Comparison of ENCODE assay signal across 2 cellular contexts in the genomic region with DNA sequence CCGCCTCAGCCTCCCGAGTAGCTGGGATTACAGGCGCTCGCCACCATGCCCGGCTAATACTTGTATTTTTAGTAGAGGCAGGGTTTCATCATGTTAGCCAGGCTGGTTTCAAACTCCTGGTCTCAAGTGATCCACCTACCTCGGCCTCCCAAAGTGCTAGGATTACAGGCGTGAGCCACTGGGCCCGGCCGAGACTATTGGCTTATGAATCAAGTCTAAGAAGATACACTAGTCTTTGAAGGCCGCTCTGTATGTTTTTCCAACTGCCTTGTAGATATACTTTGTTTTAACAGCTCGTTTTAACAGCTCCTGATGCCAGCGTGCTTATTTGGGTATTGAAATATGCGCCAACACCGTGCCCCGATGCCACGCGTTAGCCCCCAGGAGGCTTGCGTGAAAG.
TF ChIP-seq lines count a peak whose summit lies in the region.

No MANE protein-coding gene starts in this region.

TF ChIP-seq in A549, 52 proteins besides CTCF, POLR2A, EP300 and RAD21 (continued from another document):
- TF ChIP-seq ZSCAN20 (CRISPR knock-in tag; IDR thresholded peaks at IDR 0.05) (no peak), FOSB (CRISPR knock-in tag; IDR thresholded peaks at IDR 0.05) (no peak), TFCP2L1 (CRISPR knock-in tag; IDR thresholded peaks at IDR 0.05) (no peak), EHMT2 (IDR thresholded peaks at IDR 0.05; ENCODE audit: low read depth) (no peak), FOXS1 (CRISPR knock-in tag; IDR thresholded peaks at IDR 0.05) (no peak), CHD2 (IDR thresholded peaks at IDR 0.05; ENCODE audit: low read length, partially characterized antibody) (no peak), SMC3 (IDR thresholded peaks at IDR 0.05) (no peak), MAZ (IDR thresholded peaks at IDR 0.05; ENCODE audit: borderline replicate concordance, low read depth, low read length) (no peak), NPAS2 (CRISPR knock-in tag; IDR thresholded peaks at IDR 0.05; ENCODE audit: borderline replicate concordance) (no peak), ZC3H11A (IDR thresholded peaks at IDR 0.05) (no peak), HOXB13 (CRISPR knock-in tag; IDR thresholded peaks at IDR 0.05; ENCODE audit: low read depth) (no peak)
- TF ChIP-seq, protein P1, sequence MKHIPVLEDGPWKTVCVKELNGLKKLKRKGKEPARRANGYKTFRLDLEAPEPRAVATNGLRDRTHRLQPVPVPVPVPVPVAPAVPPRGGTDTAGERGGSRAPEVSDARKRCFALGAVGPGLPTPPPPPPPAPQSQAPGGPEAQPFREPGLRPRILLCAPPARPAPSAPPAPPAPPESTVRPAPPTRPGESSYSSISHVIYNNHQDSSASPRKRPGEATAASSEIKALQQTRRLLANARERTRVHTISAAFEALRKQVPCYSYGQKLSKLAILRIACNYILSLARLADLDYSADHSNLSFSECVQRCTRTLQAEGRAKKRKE (CRISPR knock-in tag; IDR thresholded peaks at IDR 0.05; ENCODE audit: low read depth), result no peak
- TF ChIP-seq, protein P2, sequence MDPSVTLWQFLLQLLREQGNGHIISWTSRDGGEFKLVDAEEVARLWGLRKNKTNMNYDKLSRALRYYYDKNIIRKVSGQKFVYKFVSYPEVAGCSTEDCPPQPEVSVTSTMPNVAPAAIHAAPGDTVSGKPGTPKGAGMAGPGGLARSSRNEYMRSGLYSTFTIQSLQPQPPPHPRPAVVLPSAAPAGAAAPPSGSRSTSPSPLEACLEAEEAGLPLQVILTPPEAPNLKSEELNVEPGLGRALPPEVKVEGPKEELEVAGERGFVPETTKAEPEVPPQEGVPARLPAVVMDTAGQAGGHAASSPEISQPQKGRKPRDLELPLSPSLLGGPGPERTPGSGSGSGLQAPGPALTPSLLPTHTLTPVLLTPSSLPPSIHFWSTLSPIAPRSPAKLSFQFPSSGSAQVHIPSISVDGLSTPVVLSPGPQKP (IDR thresholded peaks at IDR 0.05; ENCODE audit: low read depth, low read length), result no peak

TF ChIP-seq in GM23338, 12 proteins besides CTCF, POLR2A, EP300 and RAD21 (continued from another document):
- TF ChIP-seq, protein P3, sequence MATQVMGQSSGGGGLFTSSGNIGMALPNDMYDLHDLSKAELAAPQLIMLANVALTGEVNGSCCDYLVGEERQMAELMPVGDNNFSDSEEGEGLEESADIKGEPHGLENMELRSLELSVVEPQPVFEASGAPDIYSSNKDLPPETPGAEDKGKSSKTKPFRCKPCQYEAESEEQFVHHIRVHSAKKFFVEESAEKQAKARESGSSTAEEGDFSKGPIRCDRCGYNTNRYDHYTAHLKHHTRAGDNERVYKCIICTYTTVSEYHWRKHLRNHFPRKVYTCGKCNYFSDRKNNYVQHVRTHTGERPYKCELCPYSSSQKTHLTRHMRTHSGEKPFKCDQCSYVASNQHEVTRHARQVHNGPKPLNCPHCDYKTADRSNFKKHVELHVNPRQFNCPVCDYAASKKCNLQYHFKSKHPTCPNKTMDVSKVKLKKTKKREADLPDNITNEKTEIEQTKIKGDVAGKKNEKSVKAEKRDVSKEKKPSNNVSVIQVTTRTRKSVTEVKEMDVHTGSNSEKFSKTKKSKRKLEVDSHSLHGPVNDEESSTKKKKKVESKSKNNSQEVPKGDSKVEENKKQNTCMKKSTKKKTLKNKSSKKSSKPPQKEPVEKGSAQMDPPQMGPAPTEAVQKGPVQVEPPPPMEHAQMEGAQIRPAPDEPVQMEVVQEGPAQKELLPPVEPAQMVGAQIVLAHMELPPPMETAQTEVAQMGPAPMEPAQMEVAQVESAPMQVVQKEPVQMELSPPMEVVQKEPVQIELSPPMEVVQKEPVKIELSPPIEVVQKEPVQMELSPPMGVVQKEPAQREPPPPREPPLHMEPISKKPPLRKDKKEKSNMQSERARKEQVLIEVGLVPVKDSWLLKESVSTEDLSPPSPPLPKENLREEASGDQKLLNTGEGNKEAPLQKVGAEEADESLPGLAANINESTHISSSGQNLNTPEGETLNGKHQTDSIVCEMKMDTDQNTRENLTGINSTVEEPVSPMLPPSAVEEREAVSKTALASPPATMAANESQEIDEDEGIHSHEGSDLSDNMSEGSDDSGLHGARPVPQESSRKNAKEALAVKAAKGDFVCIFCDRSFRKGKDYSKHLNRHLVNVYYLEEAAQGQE (IDR thresholded peaks at IDR 0.05; ENCODE audit: unreplicated experiment), result no peak
- no peak for TF ChIP-seq NANOG (IDR thresholded peaks at IDR 0.05; ENCODE audit: borderline replicate concordance)
- no peak for TF ChIP-seq JUNB (IDR thresholded peaks at IDR 0.05; ENCODE audit: unreplicated experiment)
- TF ChIP-seq, protein P4, sequence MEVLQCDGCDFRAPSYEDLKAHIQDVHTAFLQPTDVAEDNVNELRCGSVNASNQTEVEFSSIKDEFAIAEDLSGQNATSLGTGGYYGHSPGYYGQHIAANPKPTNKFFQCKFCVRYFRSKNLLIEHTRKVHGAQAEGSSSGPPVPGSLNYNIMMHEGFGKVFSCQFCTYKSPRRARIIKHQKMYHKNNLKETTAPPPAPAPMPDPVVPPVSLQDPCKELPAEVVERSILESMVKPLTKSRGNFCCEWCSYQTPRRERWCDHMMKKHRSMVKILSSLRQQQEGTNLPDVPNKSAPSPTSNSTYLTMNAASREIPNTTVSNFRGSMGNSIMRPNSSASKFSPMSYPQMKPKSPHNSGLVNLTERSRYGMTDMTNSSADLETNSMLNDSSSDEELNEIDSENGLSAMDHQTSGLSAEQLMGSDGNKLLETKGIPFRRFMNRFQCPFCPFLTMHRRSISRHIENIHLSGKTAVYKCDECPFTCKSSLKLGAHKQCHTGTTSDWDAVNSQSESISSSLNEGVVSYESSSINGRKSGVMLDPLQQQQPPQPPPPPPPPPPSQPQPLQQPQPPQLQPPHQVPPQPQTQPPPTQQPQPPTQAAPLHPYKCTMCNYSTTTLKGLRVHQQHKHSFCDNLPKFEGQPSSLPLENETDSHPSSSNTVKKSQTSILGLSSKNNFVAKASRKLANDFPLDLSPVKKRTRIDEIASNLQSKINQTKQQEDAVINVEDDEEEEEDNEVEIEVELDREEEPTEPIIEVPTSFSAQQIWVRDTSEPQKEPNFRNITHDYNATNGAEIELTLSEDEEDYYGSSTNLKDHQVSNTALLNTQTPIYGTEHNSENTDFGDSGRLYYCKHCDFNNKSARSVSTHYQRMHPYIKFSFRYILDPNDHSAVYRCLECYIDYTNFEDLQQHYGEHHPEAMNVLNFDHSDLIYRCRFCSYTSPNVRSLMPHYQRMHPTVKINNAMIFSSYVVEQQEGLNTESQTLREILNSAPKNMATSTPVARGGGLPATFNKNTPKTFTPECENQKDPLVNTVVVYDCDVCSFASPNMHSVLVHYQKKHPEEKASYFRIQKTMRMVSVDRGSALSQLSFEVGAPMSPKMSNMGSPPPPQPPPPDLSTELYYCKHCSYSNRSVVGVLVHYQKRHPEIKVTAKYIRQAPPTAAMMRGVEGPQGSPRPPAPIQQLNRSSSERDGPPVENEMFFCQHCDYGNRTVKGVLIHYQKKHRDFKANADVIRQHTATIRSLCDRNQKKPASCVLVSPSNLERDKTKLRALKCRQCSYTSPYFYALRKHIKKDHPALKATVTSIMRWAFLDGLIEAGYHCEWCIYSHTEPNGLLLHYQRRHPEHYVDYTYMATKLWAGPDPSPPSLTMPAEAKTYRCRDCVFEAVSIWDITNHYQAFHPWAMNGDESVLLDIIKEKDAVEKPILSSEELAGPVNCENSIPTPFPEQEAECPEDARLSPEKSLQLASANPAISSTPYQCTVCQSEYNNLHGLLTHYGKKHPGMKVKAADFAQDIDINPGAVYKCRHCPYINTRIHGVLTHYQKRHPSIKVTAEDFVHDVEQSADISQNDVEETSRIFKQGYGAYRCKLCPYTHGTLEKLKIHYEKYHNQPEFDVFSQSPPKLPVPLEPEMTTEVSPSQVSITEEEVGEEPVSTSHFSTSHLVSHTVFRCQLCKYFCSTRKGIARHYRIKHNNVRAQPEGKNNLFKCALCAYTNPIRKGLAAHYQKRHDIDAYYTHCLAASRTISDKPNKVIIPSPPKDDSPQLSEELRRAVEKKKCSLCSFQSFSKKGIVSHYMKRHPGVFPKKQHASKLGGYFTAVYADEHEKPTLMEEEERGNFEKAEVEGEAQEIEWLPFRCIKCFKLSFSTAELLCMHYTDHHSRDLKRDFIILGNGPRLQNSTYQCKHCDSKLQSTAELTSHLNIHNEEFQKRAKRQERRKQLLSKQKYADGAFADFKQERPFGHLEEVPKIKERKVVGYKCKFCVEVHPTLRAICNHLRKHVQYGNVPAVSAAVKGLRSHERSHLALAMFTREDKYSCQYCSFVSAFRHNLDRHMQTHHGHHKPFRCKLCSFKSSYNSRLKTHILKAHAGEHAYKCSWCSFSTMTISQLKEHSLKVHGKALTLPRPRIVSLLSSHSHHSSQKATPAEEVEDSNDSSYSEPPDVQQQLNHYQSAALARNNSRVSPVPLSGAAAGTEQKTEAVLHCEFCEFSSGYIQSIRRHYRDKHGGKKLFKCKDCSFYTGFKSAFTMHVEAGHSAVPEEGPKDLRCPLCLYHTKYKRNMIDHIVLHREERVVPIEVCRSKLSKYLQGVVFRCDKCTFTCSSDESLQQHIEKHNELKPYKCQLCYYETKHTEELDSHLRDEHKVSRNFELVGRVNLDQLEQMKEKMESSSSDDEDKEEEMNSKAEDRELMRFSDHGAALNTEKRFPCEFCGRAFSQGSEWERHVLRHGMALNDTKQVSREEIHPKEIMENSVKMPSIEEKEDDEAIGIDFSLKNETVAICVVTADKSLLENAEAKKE (CRISPR knock-in tag; IDR thresholded peaks at IDR 0.05), result no peak
- no peak for TF ChIP-seq ZNF114 (CRISPR knock-in tag; IDR thresholded peaks at IDR 0.05)
- no peak for TF ChIP-seq ZNF331 (CRISPR knock-in tag; IDR thresholded peaks at IDR 0.05; ENCODE audit: low read depth)
- TF ChIP-seq, protein P5, sequence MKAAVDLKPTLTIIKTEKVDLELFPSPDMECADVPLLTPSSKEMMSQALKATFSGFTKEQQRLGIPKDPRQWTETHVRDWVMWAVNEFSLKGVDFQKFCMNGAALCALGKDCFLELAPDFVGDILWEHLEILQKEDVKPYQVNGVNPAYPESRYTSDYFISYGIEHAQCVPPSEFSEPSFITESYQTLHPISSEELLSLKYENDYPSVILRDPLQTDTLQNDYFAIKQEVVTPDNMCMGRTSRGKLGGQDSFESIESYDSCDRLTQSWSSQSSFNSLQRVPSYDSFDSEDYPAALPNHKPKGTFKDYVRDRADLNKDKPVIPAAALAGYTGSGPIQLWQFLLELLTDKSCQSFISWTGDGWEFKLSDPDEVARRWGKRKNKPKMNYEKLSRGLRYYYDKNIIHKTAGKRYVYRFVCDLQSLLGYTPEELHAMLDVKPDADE (IDR thresholded peaks at IDR 0.05), result no peak
- no peak for TF ChIP-seq CREB1 (CRISPR knock-in tag; IDR thresholded peaks at IDR 0.05; ENCODE audit: low read depth)
- TF ChIP-seq EZH2phosphoT487 (IDR thresholded peaks at IDR 0.05; ENCODE audit: unreplicated experiment), result no peak
- no peak for TF ChIP-seq POLR2AphosphoS5 (IDR thresholded peaks at IDR 0.05; ENCODE audit: low read depth)
- TF ChIP-seq STAT1 (IDR thresholded peaks at IDR 0.05; ENCODE audit: unreplicated experiment), result no peak
